ENCODE assay signal across 30 cellular contexts in genomic region chr6:137498488-137499219, GRCh38. TPM values are rescaled to one million over a fixed set of nuclear protein-coding genes. Genes with fewer than 3 reads are reported as not detected.
DNase-seq lines count a peak whose midpoint lies in the region; ATAC-seq and TF ChIP-seq lines count a peak whose summit lies in the region.
"Had no signal": no experiment of that assay in that cellular context is flagged by ENCODE, and none has a peak within 500 bp of the region (broad histone marks: within the 10 kb centered on the region; RNA-seq: fewer than 3 reads in every experiment).

No MANE protein-coding gene starts in this region.

- H3K4me3 Mint-ChIP-seq in activated naive CD8-positive, alpha-beta T cell: peak overlapping the region; percentile 47
- no peak overlapping the region for H3K4me3 Mint-ChIP-seq in activated naive CD8-positive, alpha-beta T cell treated with anti-CD3 and anti-CD28 coated beads for 36 hours

- H3K27me3 ChIP-seq in NT2/D1 (ENCODE audit: insufficient read depth, insufficient read length) (peaks cover 78% of the 10 kb centered on the region), hepatocyte (peaks cover 97% of the 10 kb centered on the region), suprapubic skin (peaks cover 81% of the 10 kb centered on the region)
- H3K27me3 ChIP-seq: ascending aorta had no signal

- H3K36me3 Mint-ChIP-seq in activated naive CD8-positive, alpha-beta T cell: no peaks in the 10 kb centered on the region
- no peaks in the 10 kb centered on the region for H3K36me3 Mint-ChIP-seq in activated naive CD8-positive, alpha-beta T cell treated with anti-CD3 and anti-CD28 coated beads for 36 hours

- H3K27ac ChIP-seq in hepatocyte (no peak overlapping the region), suprapubic skin (no peak overlapping the region)
- H3K27ac ChIP-seq: ascending aorta, C4-2B, gastrocnemius medialis, HL-60, spleen, upper lobe of right lung had no signal

- H3K27me3 Mint-ChIP-seq in activated naive CD8-positive, alpha-beta T cell: peaks cover 48% of the 10 kb centered on the region
- H3K27me3 Mint-ChIP-seq in activated naive CD8-positive, alpha-beta T cell treated with anti-CD3 and anti-CD28 coated beads for 36 hours: peaks cover 79% of the 10 kb centered on the region

- WGBS in hepatocyte (ENCODE audit: low lambda C conversion rate, missing lambda C conversion rate): 16% methylated on average over 11 of the region's 11 CpGs
- WGBS in suprapubic skin: 25% methylated on average over 11 of the region's 11 CpGs

- peak overlapping the region; percentile 80 for H3K4me2 ChIP-seq in hepatocyte

- DNase-seq in activated naive CD8-positive, alpha-beta T cell treated with anti-CD3 and anti-CD28 coated beads for 36 hours: no peak
- DNase-seq in NT2/D1 (ENCODE audit: low read depth, low spot score) (no peak), hepatocyte (ENCODE audit: low spot score) (no peak), suprapubic skin (ENCODE audit: low spot score in 2 of 2) (no peak), NCI-H1436 treated with DMSO at 0.1 percent for 48 hours (lab: John Stamatoyannopoulos, UW) (no peak), mucosa of descending colon (no peak), T-helper 9 cell (no peak)
- DNase-seq: ACHN; activated CD4-positive, alpha-beta T cell treated with anti-CD3 and anti-CD28 coated beads, Interleukin-2, amount 50 U/mL, for 4 hours; activated naive CD4-positive, alpha-beta T cell; activated T-cell treated with anti-CD3 and anti-CD28 coated beads for 4 hours; effector CD4-positive, alpha-beta T cell; gastrocnemius medialis; GOT3; KBM-7; mammary epithelial cell; NCI-H146; spleen; upper lobe of right lung had no signal

- H3K79me2 ChIP-seq in hepatocyte: no peaks in the 10 kb centered on the region

- H3K9me2 ChIP-seq in hepatocyte (replicated peaks; ENCODE audit: insufficient read depth): no peaks in the 10 kb centered on the region

- no peaks in the 10 kb centered on the region for H3K36me3 ChIP-seq in NT2/D1 (ENCODE audit: insufficient read depth, insufficient read length, low read length)
- no peaks in the 10 kb centered on the region for H3K36me3 ChIP-seq in hepatocyte (replicated peaks; ENCODE audit: insufficient read depth, low read depth)
- no peaks in the 10 kb centered on the region for H3K36me3 ChIP-seq in suprapubic skin
- no peaks in the 10 kb centered on the region for H3K36me3 ChIP-seq in mucosa of descending colon (ENCODE audit: low read depth)
- H3K36me3 ChIP-seq: ascending aorta, gastrocnemius medialis, spleen, upper lobe of right lung had no signal

- peaks cover 8% of the 10 kb centered on the region for H3K4me1 ChIP-seq in NT2/D1 (ENCODE audit: insufficient read depth, insufficient read length)
- peaks cover 5% of the 10 kb centered on the region for H3K4me1 ChIP-seq in hepatocyte (ENCODE audit: insufficient read depth)
- peaks cover 43% of the 10 kb centered on the region for H3K4me1 ChIP-seq in suprapubic skin
- peaks cover 10% of the 10 kb centered on the region for H3K4me1 ChIP-seq in mucosa of descending colon (ENCODE audit: low read depth)

- H2AFZ ChIP-seq in hepatocyte: no peak overlapping the region

- peaks cover 3% of the 10 kb centered on the region for H3K9me3 Mint-ChIP-seq in activated naive CD8-positive, alpha-beta T cell (ENCODE audit: low read depth)
- no peaks in the 10 kb centered on the region for H3K9me3 Mint-ChIP-seq in activated naive CD8-positive, alpha-beta T cell treated with anti-CD3 and anti-CD28 coated beads for 36 hours

- ATAC-seq in mucosa of descending colon: no peak
- ATAC-seq: gastrocnemius medialis had no signal

- no peaks in the 10 kb centered on the region for H4K20me1 ChIP-seq in hepatocyte (ENCODE audit: insufficient read depth, poor library complexity, severe bottlenecking)

- peaks cover 28% of the 10 kb centered on the region for H3K4me1 Mint-ChIP-seq in activated naive CD8-positive, alpha-beta T cell (ENCODE audit: low read depth)
- peaks cover 41% of the 10 kb centered on the region for H3K4me1 Mint-ChIP-seq in activated naive CD8-positive, alpha-beta T cell treated with anti-CD3 and anti-CD28 coated beads for 36 hours

- H3K4me3 ChIP-seq in NT2/D1 (ENCODE audit: insufficient read length, low read depth) (peak overlapping the region; percentile 38), hepatocyte (no peak overlapping the region), suprapubic skin (peak overlapping the region; percentile 41), mucosa of descending colon (no peak overlapping the region)

- TF ChIP-seq CTCF in hepatocyte (IDR thresholded peaks at IDR 0.05; ENCODE audit: poor library complexity) (no peak), suprapubic skin (IDR thresholded peaks at IDR 0.05) (no peak), mucosa of descending colon (IDR thresholded peaks at IDR 0.05) (no peak)

- intact Hi-C loops in mucosa of descending colon (cut with DNase I, micrococcal nuclease): no loop called here

- H3K9ac ChIP-seq in NT2/D1 (ENCODE audit: insufficient read length, low read depth): no peak overlapping the region

- H3K9me3 ChIP-seq in NT2/D1 (ENCODE audit: insufficient read depth, low read length) (no peaks in the 10 kb centered on the region), hepatocyte (ENCODE audit: low read depth) (no peaks in the 10 kb centered on the region), suprapubic skin (no peaks in the 10 kb centered on the region), mucosa of descending colon (no peaks in the 10 kb centered on the region)
- H3K9me3 ChIP-seq: ascending aorta, gastrocnemius medialis, upper lobe of right lung had no signal

- no peak overlapping the region for H3K27ac Mint-ChIP-seq in activated naive CD8-positive, alpha-beta T cell
- no peak overlapping the region for H3K27ac Mint-ChIP-seq in activated naive CD8-positive, alpha-beta T cell treated with anti-CD3 and anti-CD28 coated beads for 36 hours

- no peak for TF ChIP-seq POLR2A in suprapubic skin (IDR thresholded peaks at IDR 0.05)

- TF ChIP-seq EP300 in suprapubic skin (IDR thresholded peaks at IDR 0.05): no peak

RNA-seq across cellular contexts. Expression of gene OLIG3, which starts 4.5 kb away (rescaled TPM):
- total RNA-seq in activated naive CD8-positive, alpha-beta T cell treated with anti-CD3 and anti-CD28 coated beads for 36 hours: under 1 TPM; 0.10 to 0.21 TPM
- total RNA-seq in hepatocyte (not detected in 2 replicates), suprapubic skin (under 1 TPM in 1 of 4 donors, not detected in 3; 0.29 TPM), mucosa of descending colon (not detected)
- polyA plus RNA-seq in hepatocyte: not detected in 2 replicates
- total RNA-seq: ascending aorta, chondrocyte, esophagus mucosa, G401, gastrocnemius medialis, mammary epithelial cell, myocyte, osteoblast, renal cortical epithelial cell, SK-MEL-5, spleen, upper lobe of right lung had no signal
- polyA plus RNA-seq: mammary epithelial cell, spleen had no signal

Comparison
In these comparisons a context has a peak if more than half of its experiments do, and no peak if none do; other contexts are left out.
1. H3K4me3 ChIP-seq: peak in NT2/D1 (single experiment) and suprapubic skin (single experiment); none in hepatocyte (single experiment) and mucosa of descending colon (single experiment).